20 cellular contexts compared by ENCODE assay signal in the genomic region with DNA sequence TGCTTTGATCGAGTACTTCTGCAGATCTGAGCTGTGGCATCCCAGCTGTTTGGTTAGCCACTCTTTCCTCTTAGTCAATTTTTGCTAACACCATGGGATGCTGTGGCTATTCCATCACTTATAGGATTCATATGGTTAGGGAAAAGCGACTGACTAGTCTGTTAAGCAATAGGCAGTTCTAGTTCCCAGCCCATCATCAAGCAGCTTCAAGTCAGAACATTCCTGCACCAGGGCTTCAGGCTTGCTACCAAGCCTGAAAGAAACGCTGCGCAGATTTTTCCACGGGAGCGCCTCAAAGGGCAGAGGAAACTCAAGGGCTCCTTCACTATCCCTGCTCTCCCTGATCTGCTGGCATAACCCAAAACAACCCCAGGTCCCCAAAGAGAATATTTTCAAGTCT.
"Had no signal": no experiment of that assay in that cellular context is flagged by ENCODE, and none has a peak within 500 bp of the region (broad histone marks: within the 10 kb centered on the region; RNA-seq: fewer than 3 reads in every experiment).

No MANE protein-coding gene starts in this region.

- H3K9me3 ChIP-seq: Peyer's patch had no signal

- DNase-seq: activated B cell treated with CpG ODN at 0.5 μM for 24 hours; activated CD4-positive, alpha-beta T cell treated with anti-CD3 and anti-CD28 coated beads for 1 hour; activated CD4-positive, alpha-beta T cell treated with anti-CD3 and anti-CD28 coated beads, Interleukin-2, amount 10 ng/mL, durations not matched to agents 24 days and 14 days; activated CD4-positive, alpha-beta T cell treated with anti-CD3 and anti-CD28 coated beads, Interleukin-2, amount 50 U/mL, for 48 hours; activated CD8-positive, alpha-beta memory T cell treated with anti-CD3 and anti-CD28 coated beads, Interleukin-2, amount 10 ng/mL, durations not matched to agents 7 days and 5 days; activated effector memory CD4-positive, alpha-beta T cell treated with Interleukin-2 at 50 U/mL for 16 hours; activated naive CD4-positive, alpha-beta T cell; activated naive CD8-positive, alpha-beta T cell treated with anti-CD3 and anti-CD28 coated beads, Interleukin-2, amount 50 U/mL, for 24 hours; activated T-cell treated with anti-CD3 and anti-CD28 coated beads, Interleukin-2, amount 50 U/mL, for 24 hours; brain microvascular endothelial cell; KG1; NCI-H1048; NCI-H146; NCI-H1930; NCI-H345; NCI-H510A; Peyer's patch; SHP77 treated with DMSO at 0.1 percent for 48 hours had no signal

- ATAC-seq: activated CD8-positive, alpha-beta memory T cell treated with anti-CD3 and anti-CD28 coated beads, Interleukin-2, amount 10 ng/mL, durations not matched to agents 7 days and 5 days; activated naive CD4-positive, alpha-beta T cell treated with anti-CD3 and anti-CD28 coated beads, Interleukin-2, amount 50 U/mL, for 72 hours; activated naive CD8-positive, alpha-beta T cell treated with anti-CD3 and anti-CD28 coated beads, Interleukin-2, amount 50 U/mL, for 24 hours had no signal

- H3K4me3 ChIP-seq: cardiac muscle cell, Peyer's patch had no signal

- H3K27ac ChIP-seq: brain microvascular endothelial cell, cardiac muscle cell had no signal

- H3K27me3 ChIP-seq: brain microvascular endothelial cell, cardiac muscle cell, Peyer's patch had no signal

- H3K36me3 ChIP-seq: brain microvascular endothelial cell, cardiac muscle cell, Peyer's patch had no signal
